Comparison of ENCODE assay signal across 8 cellular contexts in the genomic region with DNA sequence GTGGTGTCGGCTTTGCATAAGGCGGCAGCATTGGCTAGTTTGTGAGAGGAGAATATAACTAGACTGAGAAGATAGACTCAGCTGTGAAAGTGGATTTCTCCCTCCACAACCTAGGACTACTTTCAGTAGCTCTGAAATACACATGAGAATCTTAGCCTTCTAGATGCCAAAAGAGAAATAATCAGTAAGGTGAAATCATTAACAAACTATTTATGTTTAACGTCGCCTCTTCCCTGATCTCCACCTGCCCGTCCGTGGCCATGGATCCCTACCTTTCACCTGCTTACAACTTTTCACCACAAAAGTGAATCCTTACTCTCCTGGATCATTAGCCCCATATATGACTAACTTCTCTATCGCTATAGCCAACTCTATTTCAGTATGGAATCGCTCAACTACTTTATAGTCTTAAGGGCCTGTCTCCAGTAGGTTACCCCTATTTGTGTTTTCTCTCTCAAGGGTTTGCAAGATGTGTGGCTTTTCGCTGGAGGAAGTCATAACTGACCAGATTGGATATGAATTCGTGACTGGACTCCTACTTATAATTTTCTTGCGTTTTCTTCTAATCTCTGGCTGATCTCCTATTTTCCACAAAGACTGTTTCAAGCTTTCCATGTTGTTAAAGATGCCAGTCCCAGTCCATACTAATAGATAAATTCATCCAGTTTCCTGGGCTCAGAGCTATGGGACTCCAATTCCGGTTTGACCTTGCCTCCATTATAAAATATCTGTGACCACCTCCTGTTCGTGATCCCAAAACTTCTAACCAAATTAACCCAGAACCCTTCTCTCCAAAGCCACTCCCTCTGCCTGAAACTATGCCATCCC. TPM values are rescaled to one million over a fixed set of nuclear protein-coding genes. Genes with fewer than 3 reads are reported as not detected.
A peak's percentile ranks its signal among the peaks of the same experiment; 100 is the strongest.
DNase-seq lines count a peak whose midpoint lies in the region; ATAC-seq and TF ChIP-seq lines count a peak whose summit lies in the region.

No MANE protein-coding gene starts in this region.

- POLR2A ChIA-PET in HEK293 (lab: Yijun Ruan, JAX) = interaction anchor here (0.7 to 2.9 kb wide), 12 partner anchors 12 to 557 kb away, joined by 3 to 41 read pairs (median 4); partner anchors contain the start of genes MSL2 and NCK1

- in situ Hi-C loops in gastrocnemius medialis (cut with MboI; ENCODE audit: low sequenced_read_pairs in 4 of 4) = loop anchor here in 3 of 4 donors (5.0 to 10.0 kb wide), 5 partner anchors 111 to 679 kb away; partner anchors contain the start of gene NCK1 (in 1 of the 3)

- ATAC-seq in heart left ventricle = peak; percentile 42 to 65 (median 46)
- ATAC-seq in gastrocnemius medialis = peak; percentile 62 to 64
- no peak for ATAC-seq in HG03460 (IDR thresholded peaks at IDR 0.05; ENCODE audit: unreplicated experiment)

- H3K4me1 ChIP-seq in HEK293 (ENCODE audit: control insufficient read depth, insufficient read depth, low read length) (peaks cover 11% of the 10 kb centered on the region; the same call in 1 of the 2 replicates), heart left ventricle (peaks cover 0 to 38% (median 26%) of the 10 kb centered on the region in 12 donors), gastrocnemius medialis (peaks cover 31 to 35% of the 10 kb centered on the region in 2 donors)

- no peak for TF ChIP-seq CTCF in C4-2B (conservative IDR thresholded peaks at IDR 0.05)
- no peak for TF ChIP-seq CTCF in HEK293 (tag by site-specific recombination; IDR thresholded peaks at IDR 0.05)
- TF ChIP-seq CTCF in WI38 (IDR thresholded peaks at IDR 0.05; ENCODE audit: low read depth, low read length) = 0 out of 2 replicates have a peak, but pooled peaks have one; percentile 24
- TF ChIP-seq CTCF in heart left ventricle (IDR thresholded peaks at IDR 0.05) = peak in 4 of 12 donors; percentile 17 to 50 (median 38)
- TF ChIP-seq CTCF in gastrocnemius medialis (IDR thresholded peaks at IDR 0.05 in 4 of 5, conservative IDR thresholded peaks at IDR 0.05 in 1 of 5) = peak in 1 of 5 experiments; percentile 26

- H3K4me3 ChIP-seq in HEK293 (ENCODE audit: low read depth, low read length) = peak overlapping the region; percentile 49
- peak overlapping the region; percentile 69 for H3K4me3 ChIP-seq in WI38 (ENCODE audit: low read depth, low read length)
- H3K4me3 ChIP-seq in heart left ventricle = peak overlapping the region; percentile 40 to 95 (median 69)
- peak overlapping the region; percentile 57 to 94 (median 72) for H3K4me3 ChIP-seq in gastrocnemius medialis

- no peak for TF ChIP-seq POLR2A in heart left ventricle (IDR thresholded peaks at IDR 0.05)
- TF ChIP-seq POLR2A in gastrocnemius medialis (IDR thresholded peaks at IDR 0.05) = no peak

- no peaks in the 10 kb centered on the region for H3K9me3 ChIP-seq in HEK293 (ENCODE audit: control insufficient read depth, insufficient read depth, low read depth, low read length)
- peaks cover 0 to 1% (median 0%) of the 10 kb centered on the region in 12 donors for H3K9me3 ChIP-seq in heart left ventricle
- no peaks in the 10 kb centered on the region for H3K9me3 ChIP-seq in gastrocnemius medialis

- peak overlapping the region; percentile 97 for H3K27ac ChIP-seq in C4-2B
- H3K27ac ChIP-seq in HEK293 (ENCODE audit: extremely low read depth, low read depth, low read length) = peak overlapping the region; percentile 88
- H3K27ac ChIP-seq in heart left ventricle = peak overlapping the region; percentile 93 to 100 (median 98)
- peak overlapping the region; percentile 84 to 99 (median 92) for H3K27ac ChIP-seq in gastrocnemius medialis

- 40 to 56% (median 48%) methylated on average over 13 of the region's 13 CpGs for WGBS in heart left ventricle, 4 donors

- H3K36me3 ChIP-seq in HEK293 (ENCODE audit: control insufficient read depth in 2 of 2, insufficient read depth in 1 of 2, low read length in 2 of 2) (no peaks in the 10 kb centered on the region), heart left ventricle (no peaks in the 10 kb centered on the region), gastrocnemius medialis (no peaks in the 10 kb centered on the region)

- intact Hi-C loops in heart left ventricle (cut with DNase I) (loop anchor here (1.0 to 10.0 kb wide), 21 partner anchors 51 to 683 kb away; partner anchors contain the start of genes MSL2 (in 4 of the 10), NCK1 (in 4 of the 10), PCCB (in 3 of the 10) and SLC35G2 (in 1 of the 10)), gastrocnemius medialis (cut with DNase I; ENCODE audit: low total_unique reads) (loop anchor here (2.0 to 5.0 kb wide), 3 partner anchors 206 to 789 kb away; partner anchors contain the start of genes PCCB and PPP2R3A)

- no peaks in the 10 kb centered on the region for H3K27me3 ChIP-seq in heart left ventricle
- H3K27me3 ChIP-seq in gastrocnemius medialis = no peaks in the 10 kb centered on the region

- CTCF ChIA-PET in HEK293 (lab: Yijun Ruan, JAX) = interaction anchor here (0.6 to 2.9 kb wide), 20 partner anchors 14 to 711 kb away, joined by 3 to 21 read pairs (median 4); no protein-coding TSS in a partner anchor

- no peak for DNase-seq in heart left ventricle
- DNase-seq in gastrocnemius medialis = no peak
- DNase-seq in GM19240 (ENCODE audit: insufficient read length, low spot score) = no peak
- DNase-seq in midbrain (lab: John Stamatoyannopoulos, UW) = no peak

TF ChIP-seq in HEK293, 187 proteins besides CTCF, POLR2A, EP300 and RAD21:
- TF ChIP-seq ZBTB7A (tag by site-specific recombination; IDR thresholded peaks at IDR 0.05; ENCODE audit: low read depth) (no peak), ZBTB20 (tag by site-specific recombination; IDR thresholded peaks at IDR 0.05) (peak; percentile 56), ZEB2 (tag by site-specific recombination; IDR thresholded peaks at IDR 0.05) (no peak), ZNF610 (tag by site-specific recombination; IDR thresholded peaks at IDR 0.05; ENCODE audit: borderline replicate concordance) (no peak), GLI4 (tag by site-specific recombination; IDR thresholded peaks at IDR 0.05) (no peak), ZNF670 (tag by site-specific recombination; IDR thresholded peaks at IDR 0.05; ENCODE audit: low read depth) (no peak), YY2 (tag by site-specific recombination; IDR thresholded peaks at IDR 0.05) (no peak), ZBTB17 (tag by site-specific recombination; IDR thresholded peaks at IDR 0.05) (peak; percentile 49), ZNF514 (tag by site-specific recombination; IDR thresholded peaks at IDR 0.05) (no peak), ZNF585B (tag by site-specific recombination; IDR thresholded peaks at IDR 0.05) (no peak), ZNF404 (tag by site-specific recombination; IDR thresholded peaks at IDR 0.05) (no peak), ZNF121 (tag by site-specific recombination; IDR thresholded peaks at IDR 0.05) (no peak), ZNF624 (tag by site-specific recombination; IDR thresholded peaks at IDR 0.05) (no peak), ZNF623 (tag by site-specific recombination; IDR thresholded peaks at IDR 0.05) (no peak), PRDM1 (tag by site-specific recombination; IDR thresholded peaks at IDR 0.05) (peak; percentile 94)
- TF ChIP-seq, protein P1, sequence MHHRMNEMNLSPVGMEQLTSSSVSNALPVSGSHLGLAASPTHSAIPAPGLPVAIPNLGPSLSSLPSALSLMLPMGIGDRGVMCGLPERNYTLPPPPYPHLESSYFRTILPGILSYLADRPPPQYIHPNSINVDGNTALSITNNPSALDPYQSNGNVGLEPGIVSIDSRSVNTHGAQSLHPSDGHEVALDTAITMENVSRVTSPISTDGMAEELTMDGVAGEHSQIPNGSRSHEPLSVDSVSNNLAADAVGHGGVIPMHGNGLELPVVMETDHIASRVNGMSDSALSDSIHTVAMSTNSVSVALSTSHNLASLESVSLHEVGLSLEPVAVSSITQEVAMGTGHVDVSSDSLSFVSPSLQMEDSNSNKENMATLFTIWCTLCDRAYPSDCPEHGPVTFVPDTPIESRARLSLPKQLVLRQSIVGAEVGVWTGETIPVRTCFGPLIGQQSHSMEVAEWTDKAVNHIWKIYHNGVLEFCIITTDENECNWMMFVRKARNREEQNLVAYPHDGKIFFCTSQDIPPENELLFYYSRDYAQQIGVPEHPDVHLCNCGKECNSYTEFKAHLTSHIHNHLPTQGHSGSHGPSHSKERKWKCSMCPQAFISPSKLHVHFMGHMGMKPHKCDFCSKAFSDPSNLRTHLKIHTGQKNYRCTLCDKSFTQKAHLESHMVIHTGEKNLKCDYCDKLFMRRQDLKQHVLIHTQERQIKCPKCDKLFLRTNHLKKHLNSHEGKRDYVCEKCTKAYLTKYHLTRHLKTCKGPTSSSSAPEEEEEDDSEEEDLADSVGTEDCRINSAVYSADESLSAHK (tag by site-specific recombination; IDR thresholded peaks at IDR 0.05) = peak; percentile 80
- TF ChIP-seq, protein P2, sequence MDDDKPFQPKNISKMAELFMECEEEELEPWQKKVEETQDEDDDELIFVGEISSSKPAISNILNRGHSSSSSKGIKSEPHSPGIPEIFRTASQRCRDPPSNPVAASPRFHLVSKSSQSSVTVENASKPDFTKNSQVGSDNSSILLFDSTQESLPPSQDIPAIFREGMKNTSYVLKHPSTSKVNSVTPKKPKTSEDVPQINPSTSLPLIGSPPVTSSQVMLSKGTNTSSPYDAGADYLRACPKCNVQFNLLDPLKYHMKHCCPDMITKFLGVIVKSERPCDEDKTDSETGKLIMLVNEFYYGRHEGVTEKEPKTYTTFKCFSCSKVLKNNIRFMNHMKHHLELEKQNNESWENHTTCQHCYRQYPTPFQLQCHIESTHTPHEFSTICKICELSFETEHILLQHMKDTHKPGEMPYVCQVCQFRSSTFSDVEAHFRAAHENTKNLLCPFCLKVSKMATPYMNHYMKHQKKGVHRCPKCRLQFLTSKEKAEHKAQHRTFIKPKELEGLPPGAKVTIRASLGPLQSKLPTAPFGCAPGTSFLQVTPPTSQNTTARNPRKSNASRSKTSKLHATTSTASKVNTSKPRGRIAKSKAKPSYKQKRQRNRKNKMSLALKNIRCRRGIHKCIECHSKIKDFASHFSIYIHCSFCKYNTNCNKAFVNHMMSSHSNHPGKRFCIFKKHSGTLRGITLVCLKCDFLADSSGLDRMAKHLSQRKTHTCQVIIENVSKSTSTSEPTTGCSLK (tag by site-specific recombination; IDR thresholded peaks at IDR 0.05) = no peak

RNA-seq across cellular contexts. Expression of gene STAG1, which starts 1.1 kb away (rescaled TPM):
- 10 to 100 TPM; 15.4 to 23.4 (median 20.2) TPM for total RNA-seq in heart left ventricle
- polyA plus RNA-seq in heart left ventricle = 10 to 100 TPM in 1 of 2 donors, 1 to 10 TPM in 1; 7.2 to 15.7 TPM
- total RNA-seq in gastrocnemius medialis = 10 to 100 TPM; 22.2 to 26.2 (median 23.7) TPM
